13 cellular contexts compared by ENCODE assay signal in the genomic region with DNA sequence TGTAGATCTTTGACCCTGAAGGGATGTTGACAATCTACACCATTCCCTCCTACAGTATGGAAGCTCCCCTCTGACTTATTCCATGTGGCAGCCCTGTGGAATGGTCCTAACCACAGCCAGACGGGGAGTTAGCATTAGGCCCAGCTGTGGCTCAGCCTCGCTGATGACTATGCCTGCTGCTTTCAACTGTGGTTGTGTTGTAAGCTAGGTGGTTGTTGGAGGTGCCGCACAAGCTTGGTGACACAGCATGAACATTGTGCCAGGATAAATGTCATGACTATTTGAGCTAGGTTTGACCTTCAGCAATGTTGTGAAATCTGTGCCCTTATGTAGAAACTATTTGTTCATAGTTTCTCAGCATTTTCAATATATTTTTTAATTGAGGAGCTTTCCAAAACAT. TPM values are rescaled to one million over a fixed set of nuclear protein-coding genes. Genes with fewer than 3 reads are reported as not detected.
DNase-seq lines count a peak whose midpoint lies in the region; ATAC-seq and TF ChIP-seq lines count a peak whose summit lies in the region.
"Had no signal": no experiment of that assay in that cellular context is flagged by ENCODE, and none has a peak within 500 bp of the region (broad histone marks: within the 10 kb centered on the region; RNA-seq: fewer than 3 reads in every experiment).

No MANE protein-coding gene starts in this region.

- H3F3A ChIP-seq in SK-N-SH (replicated peaks; ENCODE audit: insufficient read depth) = no peaks in the 10 kb centered on the region

- H3K4me2 ChIP-seq in SK-N-SH = no peak overlapping the region

- POLR2A ChIA-PET in SK-N-SH (lab: Yijun Ruan, JAX) = interaction anchor here (0.6 kb wide), 1 partner anchor 10 kb away, joined by 8 read pairs; no protein-coding TSS in a partner anchor

- H3K4me3 ChIP-seq in SK-N-SH (ENCODE audit: low read depth in 2 of 2, low read length in 1 of 2) (no peak overlapping the region), heart right ventricle (no peak overlapping the region)

- WGBS in SK-N-SH (ENCODE audit: low lambda C conversion rate) = 39% methylated on average over 2 of the region's 3 CpGs
- WGBS in heart right ventricle, 2 donors = 73 to 89% methylated on average over 3 of the region's 3 CpGs

- H3K36me3 ChIP-seq in SK-N-SH (replicated peaks in 1 of 2; ENCODE audit: control insufficient read depth in 1 of 2, insufficient read depth in 2 of 2, low read length in 1 of 2) (no peaks in the 10 kb centered on the region), heart right ventricle (peaks cover 0 to 11% (median 0%) of the 10 kb centered on the region in 9 donors)

- no peaks in the 10 kb centered on the region for H3K27me3 ChIP-seq in SK-N-SH (ENCODE audit: insufficient read depth)
- no peaks in the 10 kb centered on the region for H3K27me3 ChIP-seq in heart right ventricle

- H4K20me1 ChIP-seq in SK-N-SH (ENCODE audit: insufficient read depth) = no peaks in the 10 kb centered on the region

- no peak overlapping the region for H3K9ac ChIP-seq in SK-N-SH

- TF ChIP-seq EP300 in SK-N-SH (IDR thresholded peaks at IDR 0.05; ENCODE audit: borderline replicate concordance in 1 of 2, low read depth in 1 of 2, low read length in 1 of 2) = no peak

- DNase-seq in DMS 273 (lab: John Stamatoyannopoulos, UW; ENCODE audit: unreplicated experiment) (peak; percentile 50), DMS 273 treated with DMSO at 0.1 percent for 48 hours (lab: John Stamatoyannopoulos, UW) (no peak), SK-N-SH (no peak), heart right ventricle (no peak), smooth muscle cell of the brain vasculature (ENCODE audit: low read depth, low spot score) (peak; percentile 6)
- DNase-seq in activated CD4-positive, alpha-beta T cell treated with anti-CD3 and anti-CD28 coated beads, Interleukin-2, amount 50 U/mL, for 48 hours = no peak
- DNase-seq: anterior cingulate cortex; effector CD4-positive, alpha-beta T cell; substantia nigra had no signal

- CTCF ChIA-PET in SK-N-SH (lab: Yijun Ruan, JAX) = no interaction called here

- H3K27ac ChIP-seq in SK-N-SH (ENCODE audit: low read depth in 2 of 2, low read length in 1 of 2) (no peak overlapping the region), heart right ventricle (no peak overlapping the region)
- H3K27ac ChIP-seq: 22Rv1 had no signal

- no peaks in the 10 kb centered on the region for H3K9me3 ChIP-seq in SK-N-SH
- no peaks in the 10 kb centered on the region for H3K9me3 ChIP-seq in heart right ventricle

- H3K79me2 ChIP-seq in SK-N-SH (ENCODE audit: insufficient read depth) = no peaks in the 10 kb centered on the region

- TF ChIP-seq CTCF in SK-N-SH (IDR thresholded peaks at IDR 0.05) (no peak), heart right ventricle (IDR thresholded peaks at IDR 0.05) (no peak)

- H2AFZ ChIP-seq in SK-N-SH (ENCODE audit: low read depth) = no peak overlapping the region

- H3K9me2 ChIP-seq in SK-N-SH = no peaks in the 10 kb centered on the region

- intact Hi-C loops in heart right ventricle (cut with DNase I) = no loop called here

- no peaks in the 10 kb centered on the region for H3K4me1 ChIP-seq in SK-N-SH (ENCODE audit: control insufficient read depth in 1 of 2, insufficient read depth in 2 of 2, low read depth in 1 of 2, low read length in 1 of 2)
- peaks cover 0 to 14% (median 6%) of the 10 kb centered on the region in 9 donors for H3K4me1 ChIP-seq in heart right ventricle

- ATAC-seq in heart right ventricle (peak in 6 of 8 donors; percentile 36 to 94 (median 62)), GM21360 (IDR thresholded peaks at IDR 0.05; ENCODE audit: unreplicated experiment) (no peak), HG03280 (IDR thresholded peaks at IDR 0.05; ENCODE audit: unreplicated experiment) (no peak)

- no peak for TF ChIP-seq RAD21 in SK-N-SH (IDR thresholded peaks at IDR 0.05; ENCODE audit: low read length)

TF ChIP-seq in SK-N-SH, 30 proteins besides CTCF, POLR2A, EP300 and RAD21:
- TF ChIP-seq TCF12 (IDR thresholded peaks at IDR 0.05) (peak; percentile 13; the same call in 1 of the 2 replicates), MXI1 (IDR thresholded peaks at IDR 0.05; ENCODE audit: low read depth, low read length) (no peak)

RNA-seq across cellular contexts. Expression of a gene that starts 40.6 kb away (rescaled TPM):
- polyA plus RNA-seq in SK-N-SH (2012; rRNA removed) = 0.87 and 0.94 TPM in 2 replicates
- 0.95 and 1.2 TPM in 2 replicates for polyA plus RNA-seq in SK-N-SH (2012; cell fraction: cytosol; rRNA removed)
- 0.42 and 0.81 TPM in 2 replicates for polyA plus RNA-seq in SK-N-SH (2012; cell fraction: nucleus; rRNA removed)
- 100 to 1,000 TPM in 6 of 10 donors, 10 to 100 TPM in 4; 74.4 to 153 (median 101) TPM for total RNA-seq in heart right ventricle
- polyA plus RNA-seq in heart right ventricle = 10 to 100 TPM; 12.0 to 19.4 TPM
- total RNA-seq: pulmonary artery endothelial cell had no signal

Comparison
In these comparisons a context has a peak if more than half of its experiments do, and no peak if none do; other contexts are left out.
1. DNase-seq: peak in DMS 273 (single experiment) and smooth muscle cell of the brain vasculature (single experiment); none in DMS 273 treated with DMSO at 0.1 percent for 48 hours (single experiment), SK-N-SH (single experiment), heart right ventricle (0 of 2) and activated CD4-positive, alpha-beta T cell treated with anti-CD3 and anti-CD28 coated beads, Interleukin-2, amount 50 U/mL, for 48 hours (0 of 2).
2. ATAC-seq: peak in heart right ventricle (6 of 8); none in GM21360 (single experiment) and HG03280 (single experiment).